In genomic region chr11:119741369-119742262, GRCh38 we compare ENCODE assay signal across 1 cellular context.
TF ChIP-seq lines count a peak whose summit lies in the region.

No MANE protein-coding gene starts in this region.

TF ChIP-seq in HepG2, 621 proteins besides CTCF, POLR2A, EP300 and RAD21 (continued from another document and continues in another):
- TF ChIP-seq, protein P1, sequence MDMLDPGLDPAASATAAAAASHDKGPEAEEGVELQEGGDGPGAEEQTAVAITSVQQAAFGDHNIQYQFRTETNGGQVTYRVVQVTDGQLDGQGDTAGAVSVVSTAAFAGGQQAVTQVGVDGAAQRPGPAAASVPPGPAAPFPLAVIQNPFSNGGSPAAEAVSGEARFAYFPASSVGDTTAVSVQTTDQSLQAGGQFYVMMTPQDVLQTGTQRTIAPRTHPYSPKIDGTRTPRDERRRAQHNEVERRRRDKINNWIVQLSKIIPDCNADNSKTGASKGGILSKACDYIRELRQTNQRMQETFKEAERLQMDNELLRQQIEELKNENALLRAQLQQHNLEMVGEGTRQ (IDR thresholded peaks at IDR 0.05; ENCODE audit: low read depth, low read length), result no peak
- TF ChIP-seq, protein P1 (CRISPR knock-in tag; IDR thresholded peaks at IDR 0.05; ENCODE audit: borderline replicate concordance), result no peak
- no peak for TF ChIP-seq POLR2G (IDR thresholded peaks at IDR 0.05; ENCODE audit: low read depth, low read length)
- TF ChIP-seq GABPB1 (CRISPR knock-in tag; IDR thresholded peaks at IDR 0.05), result peak; percentile 45; the same call in 1 of the 2 replicates
- no peak for TF ChIP-seq REXO4 (CRISPR knock-in tag; IDR thresholded peaks at IDR 0.05; ENCODE audit: borderline replicate concordance)
- TF ChIP-seq BCL6 (CRISPR knock-in tag; IDR thresholded peaks at IDR 0.05), result no peak
- no peak for TF ChIP-seq SRY (CRISPR knock-in tag; IDR thresholded peaks at IDR 0.05)
- TF ChIP-seq ZNF570 (CRISPR knock-in tag; IDR thresholded peaks at IDR 0.05; ENCODE audit: borderline replicate concordance), result no peak
- no peak for TF ChIP-seq SNAPC4 (CRISPR knock-in tag; IDR thresholded peaks at IDR 0.05)
- TF ChIP-seq RARA (CRISPR knock-in tag; IDR thresholded peaks at IDR 0.05), result no peak
- TF ChIP-seq ZSCAN9 (CRISPR knock-in tag; IDR thresholded peaks at IDR 0.05; ENCODE audit: borderline replicate concordance), result no peak
- TF ChIP-seq, protein P2, sequence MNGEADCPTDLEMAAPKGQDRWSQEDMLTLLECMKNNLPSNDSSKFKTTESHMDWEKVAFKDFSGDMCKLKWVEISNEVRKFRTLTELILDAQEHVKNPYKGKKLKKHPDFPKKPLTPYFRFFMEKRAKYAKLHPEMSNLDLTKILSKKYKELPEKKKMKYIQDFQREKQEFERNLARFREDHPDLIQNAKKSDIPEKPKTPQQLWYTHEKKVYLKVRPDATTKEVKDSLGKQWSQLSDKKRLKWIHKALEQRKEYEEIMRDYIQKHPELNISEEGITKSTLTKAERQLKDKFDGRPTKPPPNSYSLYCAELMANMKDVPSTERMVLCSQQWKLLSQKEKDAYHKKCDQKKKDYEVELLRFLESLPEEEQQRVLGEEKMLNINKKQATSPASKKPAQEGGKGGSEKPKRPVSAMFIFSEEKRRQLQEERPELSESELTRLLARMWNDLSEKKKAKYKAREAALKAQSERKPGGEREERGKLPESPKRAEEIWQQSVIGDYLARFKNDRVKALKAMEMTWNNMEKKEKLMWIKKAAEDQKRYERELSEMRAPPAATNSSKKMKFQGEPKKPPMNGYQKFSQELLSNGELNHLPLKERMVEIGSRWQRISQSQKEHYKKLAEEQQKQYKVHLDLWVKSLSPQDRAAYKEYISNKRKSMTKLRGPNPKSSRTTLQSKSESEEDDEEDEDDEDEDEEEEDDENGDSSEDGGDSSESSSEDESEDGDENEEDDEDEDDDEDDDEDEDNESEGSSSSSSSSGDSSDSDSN (CRISPR knock-in tag; IDR thresholded peaks at IDR 0.05), result peak; percentile 46; the same call in 1 of the 2 replicates
- TF ChIP-seq NR3C1 (CRISPR knock-in tag; IDR thresholded peaks at IDR 0.05), result no peak
- TF ChIP-seq PHB2 (IDR thresholded peaks at IDR 0.05; ENCODE audit: partially characterized antibody), result no peak
- TF ChIP-seq, protein P3, sequence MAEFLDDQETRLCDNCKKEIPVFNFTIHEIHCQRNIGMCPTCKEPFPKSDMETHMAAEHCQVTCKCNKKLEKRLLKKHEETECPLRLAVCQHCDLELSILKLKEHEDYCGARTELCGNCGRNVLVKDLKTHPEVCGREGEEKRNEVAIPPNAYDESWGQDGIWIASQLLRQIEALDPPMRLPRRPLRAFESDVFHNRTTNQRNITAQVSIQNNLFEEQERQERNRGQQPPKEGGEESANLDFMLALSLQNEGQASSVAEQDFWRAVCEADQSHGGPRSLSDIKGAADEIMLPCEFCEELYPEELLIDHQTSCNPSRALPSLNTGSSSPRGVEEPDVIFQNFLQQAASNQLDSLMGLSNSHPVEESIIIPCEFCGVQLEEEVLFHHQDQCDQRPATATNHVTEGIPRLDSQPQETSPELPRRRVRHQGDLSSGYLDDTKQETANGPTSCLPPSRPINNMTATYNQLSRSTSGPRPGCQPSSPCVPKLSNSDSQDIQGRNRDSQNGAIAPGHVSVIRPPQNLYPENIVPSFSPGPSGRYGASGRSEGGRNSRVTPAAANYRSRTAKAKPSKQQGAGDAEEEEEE (CRISPR knock-in tag; IDR thresholded peaks at IDR 0.05; ENCODE audit: borderline replicate concordance), result no peak
- no peak for TF ChIP-seq KDM6A (CRISPR knock-in tag; IDR thresholded peaks at IDR 0.05; ENCODE audit: low read depth)
- peak; percentile 44; the same call in 1 of the 2 replicates for TF ChIP-seq KDM2A (CRISPR knock-in tag; IDR thresholded peaks at IDR 0.05; ENCODE audit: borderline replicate concordance, low read depth)
- TF ChIP-seq CREM (IDR thresholded peaks at IDR 0.05), result no peak
- TF ChIP-seq CREM (CRISPR knock-in tag; IDR thresholded peaks at IDR 0.05), result no peak
- no peak for TF ChIP-seq ARHGAP35 (CRISPR knock-in tag; IDR thresholded peaks at IDR 0.05; ENCODE audit: borderline replicate concordance)
- TF ChIP-seq, protein P4, sequence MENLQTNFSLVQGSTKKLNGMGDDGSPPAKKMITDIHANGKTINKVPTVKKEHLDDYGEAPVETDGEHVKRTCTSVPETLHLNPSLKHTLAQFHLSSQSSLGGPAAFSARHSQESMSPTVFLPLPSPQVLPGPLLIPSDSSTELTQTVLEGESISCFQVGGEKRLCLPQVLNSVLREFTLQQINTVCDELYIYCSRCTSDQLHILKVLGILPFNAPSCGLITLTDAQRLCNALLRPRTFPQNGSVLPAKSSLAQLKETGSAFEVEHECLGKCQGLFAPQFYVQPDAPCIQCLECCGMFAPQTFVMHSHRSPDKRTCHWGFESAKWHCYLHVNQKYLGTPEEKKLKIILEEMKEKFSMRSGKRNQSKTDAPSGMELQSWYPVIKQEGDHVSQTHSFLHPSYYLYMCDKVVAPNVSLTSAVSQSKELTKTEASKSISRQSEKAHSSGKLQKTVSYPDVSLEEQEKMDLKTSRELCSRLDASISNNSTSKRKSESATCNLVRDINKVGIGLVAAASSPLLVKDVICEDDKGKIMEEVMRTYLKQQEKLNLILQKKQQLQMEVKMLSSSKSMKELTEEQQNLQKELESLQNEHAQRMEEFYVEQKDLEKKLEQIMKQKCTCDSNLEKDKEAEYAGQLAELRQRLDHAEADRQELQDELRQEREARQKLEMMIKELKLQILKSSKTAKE (CRISPR knock-in tag; IDR thresholded peaks at IDR 0.05; ENCODE audit: borderline replicate concordance), result no peak
- no peak for TF ChIP-seq ARID3A (IDR thresholded peaks at IDR 0.05; ENCODE audit: low read depth, low read length)
- TF ChIP-seq ZNF687 (CRISPR knock-in tag; IDR thresholded peaks at IDR 0.05), result peak; percentile 44; the same call in 1 of the 2 replicates
- TF ChIP-seq CBX2 (IDR thresholded peaks at IDR 0.05; ENCODE audit: low read depth, low read length), result no peak
- no peak for TF ChIP-seq CBX2 (CRISPR knock-in tag; IDR thresholded peaks at IDR 0.05; ENCODE audit: low read depth)
- no peak for TF ChIP-seq PCBP1 (IDR thresholded peaks at IDR 0.05; ENCODE audit: borderline replicate concordance, low read depth, low read length)
- no peak for TF ChIP-seq ZNF564 (CRISPR knock-in tag; IDR thresholded peaks at IDR 0.05)
- TF ChIP-seq ZNF276 (CRISPR knock-in tag; IDR thresholded peaks at IDR 0.05; ENCODE audit: low read depth), result no peak
- no peak for TF ChIP-seq ZNF83 (CRISPR knock-in tag; IDR thresholded peaks at IDR 0.05; ENCODE audit: borderline replicate concordance)
- no peak for TF ChIP-seq DZIP1 (CRISPR knock-in tag; IDR thresholded peaks at IDR 0.05)
- no peak for TF ChIP-seq ZFP90 (CRISPR knock-in tag; IDR thresholded peaks at IDR 0.05; ENCODE audit: borderline replicate concordance)
